Comparison of ENCODE assay signal across 8 cellular contexts in the genomic region with DNA sequence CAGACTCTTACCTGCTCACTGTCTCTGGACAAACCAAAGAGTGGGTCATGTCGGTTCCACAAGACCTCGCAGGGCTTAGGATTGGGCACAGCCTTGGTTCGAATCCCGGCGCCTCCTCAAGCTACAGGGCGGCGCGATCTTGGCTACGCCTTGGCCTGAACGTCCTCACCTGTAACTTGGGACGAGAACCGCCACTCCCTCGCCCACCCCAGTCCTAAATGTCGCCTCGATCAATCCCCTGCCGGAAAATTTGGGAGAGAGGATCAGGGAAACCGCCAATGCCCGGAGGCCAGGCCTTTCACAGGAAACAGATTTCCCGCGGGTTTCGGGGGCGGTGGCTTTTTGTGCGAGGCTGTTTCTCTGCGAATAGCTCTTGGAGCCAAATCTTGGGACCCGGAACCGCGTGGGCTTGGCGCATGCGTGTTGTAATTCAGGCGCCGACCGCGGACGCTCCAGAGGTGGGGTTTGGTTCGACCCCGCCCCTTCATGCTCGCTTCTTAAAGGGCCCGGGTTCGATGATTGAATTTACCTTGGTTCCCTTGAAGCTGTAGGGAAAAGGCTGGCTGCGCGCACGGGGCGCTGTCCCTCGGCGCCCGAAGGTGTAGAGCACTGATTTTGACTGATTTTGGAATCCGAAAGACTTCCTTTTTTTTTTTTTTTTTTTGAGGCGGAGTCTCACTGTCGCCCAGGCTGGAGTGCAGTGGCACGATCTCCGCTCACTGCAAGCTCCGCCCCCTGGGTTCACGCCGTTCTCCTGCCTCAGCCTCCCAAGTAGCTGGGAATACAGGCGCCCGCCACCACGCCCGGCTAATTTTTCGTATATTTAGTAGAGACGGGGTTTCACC. TPM values are rescaled to one million over a fixed set of nuclear protein-coding genes. Genes with fewer than 3 reads are reported as not detected.
DNase-seq lines count a peak whose midpoint lies in the region; ATAC-seq and TF ChIP-seq lines count a peak whose summit lies in the region.

A gene with protein sequence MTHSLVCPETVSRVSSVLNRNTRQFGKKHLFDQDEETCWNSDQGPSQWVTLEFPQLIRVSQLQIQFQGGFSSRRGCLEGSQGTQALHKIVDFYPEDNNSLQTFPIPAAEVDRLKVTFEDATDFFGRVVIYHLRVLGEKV (minus strand): TSS at position 403 of the 845 bp plus-strand sequence. CDS start 354 bp downstream, at position 49.

- H3K36me3 Mint-ChIP-seq in T-helper 1 cell treated with Interleukin-12 subunit alpha and Interleukin-12 subunit beta and Interleukin-4 antibody, amounts not matched to agents 30 μg/mL and 1 μg/mL, for 36 hours (ENCODE audit: low read depth) = peaks cover 19% of the 10 kb centered on the region

- intact Hi-C loops in heart left ventricle (cut with DNase I) (loop anchor here in 1 of 10 donors (10.0 kb wide), 1 partner anchor 122 kb away; a partner anchor contains a TSS), posterior cingulate gyrus (cut with DNase I) (loop anchor here (1.0 to 5.0 kb wide), 2 partner anchors 11 to 119 kb away; a partner anchor contains a TSS)

- TF ChIP-seq CTCF in heart left ventricle (IDR thresholded peaks at IDR 0.05) (no peak), upper lobe of left lung (IDR thresholded peaks at IDR 0.05) (no peak)

- peaks cover 0 to 27% (median 16%) of the 10 kb centered on the region in 9 donors for H3K36me3 ChIP-seq in heart left ventricle
- H3K36me3 ChIP-seq in upper lobe of left lung = peaks cover 0 to 27% (median 20%) of the 10 kb centered on the region in 4 donors

- peaks cover 0 to 13% (median 8%) of the 10 kb centered on the region in 12 donors for H3K4me1 ChIP-seq in heart left ventricle
- H3K4me1 ChIP-seq in upper lobe of left lung = peaks cover 11 to 17% (median 12%) of the 10 kb centered on the region in 4 donors

- H3K4me3 Mint-ChIP-seq in T-helper 1 cell treated with Interleukin-12 subunit alpha and Interleukin-12 subunit beta and Interleukin-4 antibody, amounts not matched to agents 30 μg/mL and 1 μg/mL, for 36 hours = peak within 1 kb of the TSS; percentile 89

- H3K27ac Mint-ChIP-seq in T-helper 1 cell treated with Interleukin-12 subunit alpha and Interleukin-12 subunit beta and Interleukin-4 antibody, amounts not matched to agents 30 μg/mL and 1 μg/mL, for 36 hours = peak within 1 kb of the TSS; percentile 83

- H3K9me3 Mint-ChIP-seq in T-helper 1 cell treated with Interleukin-12 subunit alpha and Interleukin-12 subunit beta and Interleukin-4 antibody, amounts not matched to agents 30 μg/mL and 1 μg/mL, for 36 hours = peaks cover 13% of the 10 kb centered on the region

- H3K9me3 ChIP-seq in heart left ventricle (no peaks in the 10 kb centered on the region), upper lobe of left lung (no peaks in the 10 kb centered on the region)

- TF ChIP-seq POLR2A in heart left ventricle (IDR thresholded peaks at IDR 0.05) (peak in 1 of 2 donors; percentile 36), upper lobe of left lung (IDR thresholded peaks at IDR 0.05) (peak in 2 of 4 donors; percentile 7 to 40)

- ATAC-seq in HG02623 (IDR thresholded peaks at IDR 0.05; ENCODE audit: unreplicated experiment) = peak; percentile 79
- ATAC-seq in heart left ventricle = peak; percentile 83 to 97 (median 94)
- ATAC-seq in upper lobe of left lung (ENCODE audit: low FRiP score in 2 of 2) = peak; percentile 88 to 97

- H3K4me3 ChIP-seq in heart left ventricle (peak within 1 kb of the TSS; percentile 12 to 80 (median 66)), upper lobe of left lung (peak within 1 kb of the TSS; percentile 62 to 88 (median 70))

- DNase-seq in GF-D8 (lab: John Stamatoyannopoulos, UW) (peak; percentile 81), NCI-H146 treated with DMSO at 0.1 percent for 48 hours (lab: John Stamatoyannopoulos, UW; ENCODE audit: unreplicated experiment) (peak; percentile 83), amniotic epithelial cell (ENCODE audit: low read depth) (peak; percentile 81), heart left ventricle (peak; percentile 91 to 96 (median 93)), posterior cingulate gyrus (peak; percentile 85 to 99 (median 92)), upper lobe of left lung (peak; percentile 91 to 94)

- H3K27me3 Mint-ChIP-seq in T-helper 1 cell treated with Interleukin-12 subunit alpha and Interleukin-12 subunit beta and Interleukin-4 antibody, amounts not matched to agents 30 μg/mL and 1 μg/mL, for 36 hours (ENCODE audit: low read depth) = no peaks in the 10 kb centered on the region

- peaks cover 22% of the 10 kb centered on the region for H3K4me1 Mint-ChIP-seq in T-helper 1 cell treated with Interleukin-12 subunit alpha and Interleukin-12 subunit beta and Interleukin-4 antibody, amounts not matched to agents 30 μg/mL and 1 μg/mL, for 36 hours (ENCODE audit: low read depth)

- H3K27ac ChIP-seq in heart left ventricle (peak within 1 kb of the TSS; percentile 11 to 88 (median 77)), upper lobe of left lung (peak within 1 kb of the TSS; percentile 74 to 84 (median 76))

- no peak for TF ChIP-seq EP300 in upper lobe of left lung (IDR thresholded peaks at IDR 0.05)

- WGBS in heart left ventricle, 4 donors = 5 to 6% (median 6%) methylated on average over 55 to 60 of the region's 60 CpGs
- 4 to 15% methylated on average over 27 to 57 of the region's 60 CpGs for WGBS in upper lobe of left lung, 2 donors

- H3K27me3 ChIP-seq in heart left ventricle (peaks cover 0 to 6% (median 0%) of the 10 kb centered on the region in 9 donors), upper lobe of left lung (peaks cover 0 to 3% (median 0%) of the 10 kb centered on the region in 4 donors)

RNA-seq across cellular contexts. Expression of the gene that starts here (rescaled TPM):
- 10 to 100 TPM in 2 of 9 donors, 1 to 10 TPM in 7; 2.6 to 13.1 (median 5.7) TPM for total RNA-seq in heart left ventricle
- polyA plus RNA-seq in heart left ventricle = 10 to 100 TPM in 1 of 2 donors, 1 to 10 TPM in 1; 6.7 to 26.2 TPM
- total RNA-seq in upper lobe of left lung = 10 to 100 TPM in 4 of 6 donors, 1 to 10 TPM in 2; 5.2 to 17.0 (median 10.8) TPM

Comparison
In these comparisons a context has a peak if more than half of its experiments do, and no peak if none do; other contexts are left out.
1. Peak in every context shown above with its lines: DNase-seq, ATAC-seq, H3K4me3 ChIP-seq and H3K27ac ChIP-seq.